Comparison of ENCODE assay signal across 8 cellular contexts in genomic region chr6:36547646-36548400, GRCh38. TPM values are rescaled to one million over a fixed set of nuclear protein-coding genes. Genes with fewer than 3 reads are reported as not detected.
DNase-seq lines count a peak whose midpoint lies in the region; ATAC-seq and TF ChIP-seq lines count a peak whose summit lies in the region.

No MANE protein-coding gene starts in this region.

- H3K36me3 Mint-ChIP-seq in activated naive CD8-positive, alpha-beta T cell treated with anti-CD3 and anti-CD28 coated beads, Interleukin-2, amount 50 U/mL, for 24 hours (ENCODE audit: low read depth), result peaks cover 8% of the 10 kb centered on the region

- TF ChIP-seq CTCF in heart right ventricle (IDR thresholded peaks at IDR 0.05) (no peak), lower lobe of right lung (IDR thresholded peaks at IDR 0.05) (no peak), upper lobe of left lung (IDR thresholded peaks at IDR 0.05) (no peak)

- H3K27ac ChIP-seq in heart right ventricle (peak overlapping the region in 9 of 10 donors; percentile 89 to 100 (median 98)), lower lobe of right lung (peak overlapping the region; percentile 95), upper lobe of left lung (peak overlapping the region; percentile 90 to 99 (median 97))

- H3K36me3 ChIP-seq in heart right ventricle (no peaks in the 10 kb centered on the region), lower lobe of right lung (no peaks in the 10 kb centered on the region), upper lobe of left lung (no peaks in the 10 kb centered on the region)

- peak overlapping the region; percentile 98 for H3K27ac Mint-ChIP-seq in activated naive CD8-positive, alpha-beta T cell treated with anti-CD3 and anti-CD28 coated beads, Interleukin-2, amount 50 U/mL, for 24 hours

- H3K27me3 ChIP-seq in heart right ventricle, result no peaks in the 10 kb centered on the region
- H3K27me3 ChIP-seq in lower lobe of right lung (ENCODE audit: low read depth), result no peaks in the 10 kb centered on the region
- no peaks in the 10 kb centered on the region for H3K27me3 ChIP-seq in upper lobe of left lung

- no peaks in the 10 kb centered on the region for H3K27me3 Mint-ChIP-seq in activated naive CD8-positive, alpha-beta T cell treated with anti-CD3 and anti-CD28 coated beads, Interleukin-2, amount 50 U/mL, for 24 hours

- 68 to 70% methylated on average over 13 of the region's 13 CpGs for WGBS in heart right ventricle, 2 donors
- WGBS in upper lobe of left lung, 2 donors, result 57 to 62% methylated on average over 13 of the region's 13 CpGs

- peaks cover 50% of the 10 kb centered on the region for H3K4me1 Mint-ChIP-seq in activated naive CD8-positive, alpha-beta T cell treated with anti-CD3 and anti-CD28 coated beads, Interleukin-2, amount 50 U/mL, for 24 hours

- no peak for TF ChIP-seq POLR2A in upper lobe of left lung (IDR thresholded peaks at IDR 0.05)

- intact Hi-C loops in heart right ventricle (cut with DNase I) (loop anchor here in 8 of 10 donors (1.0 to 10.0 kb wide), 8 partner anchors 44 to 437 kb away; partner anchors contain the start of genes SRSF3 (in 8 of the 8), KCTD20 (in 3 of the 8), PXT1 (in 3 of the 8) and MTCH1 (in 1 of the 8)), left cardiac atrium (cut with DNase I) (loop anchor here in 1 of 2 donors (2.0 kb wide), 2 partner anchors 47 to 125 kb away; partner anchors contain the start of gene SRSF3), lower lobe of right lung (cut with DNase I) (no loop called here)

- no peak for TF ChIP-seq EP300 in upper lobe of left lung (IDR thresholded peaks at IDR 0.05)

- no peaks in the 10 kb centered on the region for H3K9me3 ChIP-seq in heart right ventricle
- H3K9me3 ChIP-seq in lower lobe of right lung, result no peaks in the 10 kb centered on the region
- H3K9me3 ChIP-seq in upper lobe of left lung, result no peaks in the 10 kb centered on the region

- peak overlapping the region; percentile 98 for H3K4me3 Mint-ChIP-seq in activated naive CD8-positive, alpha-beta T cell treated with anti-CD3 and anti-CD28 coated beads, Interleukin-2, amount 50 U/mL, for 24 hours

- H3K9me3 Mint-ChIP-seq in activated naive CD8-positive, alpha-beta T cell treated with anti-CD3 and anti-CD28 coated beads, Interleukin-2, amount 50 U/mL, for 24 hours, result no peaks in the 10 kb centered on the region

- H3K4me3 ChIP-seq in heart right ventricle, result peak overlapping the region in 8 of 10 donors; percentile 80 to 98 (median 94)
- peak overlapping the region; percentile 94 for H3K4me3 ChIP-seq in lower lobe of right lung
- peak overlapping the region in 3 of 4 donors; percentile 70 to 91 (median 80) for H3K4me3 ChIP-seq in upper lobe of left lung

- ATAC-seq in heart right ventricle, result peak in 1 of 8 donors; percentile 20
- ATAC-seq in left cardiac atrium, result no peak
- ATAC-seq in activated naive CD8-positive, alpha-beta T cell treated with anti-CD3 and anti-CD28 coated beads, Interleukin-2, amount 50 U/mL, for 24 hours, result no peak
- ATAC-seq in lower lobe of right lung, result no peak
- no peak for ATAC-seq in upper lobe of left lung (ENCODE audit: low FRiP score in 2 of 2)
- no peak for ATAC-seq in GM21529 (IDR thresholded peaks at IDR 0.05; ENCODE audit: unreplicated experiment)
- ATAC-seq in GM18868 (IDR thresholded peaks at IDR 0.05; ENCODE audit: unreplicated experiment), result no peak
- no peak for ATAC-seq in HG03135 (IDR thresholded peaks at IDR 0.05; ENCODE audit: unreplicated experiment)

- H3K4me1 ChIP-seq in heart right ventricle (peaks cover 5 to 44% (median 35%) of the 10 kb centered on the region in 9 donors), lower lobe of right lung (peaks cover 39% of the 10 kb centered on the region), upper lobe of left lung (peaks cover 23 to 41% (median 31%) of the 10 kb centered on the region in 4 donors)

- DNase-seq in heart right ventricle (no peak), left cardiac atrium (no peak), lower lobe of right lung (no peak), upper lobe of left lung (no peak)
- peak; percentile 10 for DNase-seq in activated naive CD8-positive, alpha-beta T cell treated with anti-CD3 and anti-CD28 coated beads, Interleukin-2, amount 50 U/mL, for 24 hours

RNA-seq across cellular contexts. Expression of gene STK38, which starts 0.5 kb away (rescaled TPM):
- 10 to 100 TPM; 13.2 to 23.8 (median 21.5) TPM for total RNA-seq in heart right ventricle
- 10 to 100 TPM; 12.9 to 22.1 TPM for polyA plus RNA-seq in heart right ventricle
- 10 to 100 TPM; 20.8 to 27.4 TPM for total RNA-seq in left cardiac atrium
- 35.0 TPM for total RNA-seq in lower lobe of right lung
- 10 to 100 TPM; 15.1 to 47.1 (median 30.4) TPM for total RNA-seq in upper lobe of left lung

RNA-seq across cellular contexts. Expression of gene SRSF3, which starts 46.3 kb away (rescaled TPM):
- total RNA-seq in heart right ventricle, result 100 to 1,000 TPM; 105 to 196 (median 131) TPM
- polyA plus RNA-seq in heart right ventricle, result 100 to 1,000 TPM; 122 to 175 TPM
- total RNA-seq in left cardiac atrium, result 100 to 1,000 TPM; 128 to 201 TPM
- 180 TPM for total RNA-seq in lower lobe of right lung
- 100 to 1,000 TPM in 5 of 6 donors, 10 to 100 TPM in 1; 61.5 to 220 (median 167) TPM for total RNA-seq in upper lobe of left lung
